ENCODE assay signal across 9 cellular contexts in genomic region chr15:58331562-58331902, GRCh38.
DNase-seq lines count a peak whose midpoint lies in the region; ATAC-seq, FAIRE-seq and TF ChIP-seq lines count a peak whose summit lies in the region.
"Had no signal": no experiment of that assay in that cellular context is flagged by ENCODE, and none has a peak within 500 bp of the region (broad histone marks: within the 10 kb centered on the region; RNA-seq: fewer than 3 reads in every experiment).

No MANE protein-coding gene starts in this region.

- peaks cover 3% of the 10 kb centered on the region for H3K36me3 Mint-ChIP-seq in activated CD4-positive, alpha-beta T cell treated with anti-CD3 and anti-CD28 coated beads, Interleukin-2, amount 10 ng/mL, durations not matched to agents 24 days and 14 days (ENCODE audit: low read depth)
- peaks cover 2% of the 10 kb centered on the region for H3K36me3 Mint-ChIP-seq in activated naive CD8-positive, alpha-beta T cell treated with anti-CD3 and anti-CD28 coated beads for 36 hours

- H3K4me3 ChIP-seq in kidney (ENCODE audit: low read length in 2 of 2) (peak overlapping the region in 1 of 2 donors; percentile 18), tibial nerve (no peak overlapping the region)

- H3K27me3 Mint-ChIP-seq in activated CD4-positive, alpha-beta T cell treated with anti-CD3 and anti-CD28 coated beads, Interleukin-2, amount 10 ng/mL, durations not matched to agents 24 days and 14 days, result no peaks in the 10 kb centered on the region
- no peaks in the 10 kb centered on the region for H3K27me3 Mint-ChIP-seq in activated naive CD8-positive, alpha-beta T cell treated with anti-CD3 and anti-CD28 coated beads for 36 hours

- peaks cover 0 to 8% of the 10 kb centered on the region in 2 donors for H3K9me3 ChIP-seq in kidney (ENCODE audit: control insufficient read depth in 1 of 2, low read length in 2 of 2)
- peaks cover 0 to 5% (median 0%) of the 10 kb centered on the region in 4 donors for H3K9me3 ChIP-seq in tibial nerve

- no peak for TF ChIP-seq CTCF in kidney (IDR thresholded peaks at IDR 0.05; ENCODE audit: borderline replicate concordance, extremely low read depth, insufficient read depth)
- TF ChIP-seq CTCF in tibial nerve (IDR thresholded peaks at IDR 0.05), result no peak

- H3K9ac ChIP-seq in kidney (ENCODE audit: low read length in 2 of 2), result no peak overlapping the region

- H3K4me1 Mint-ChIP-seq in activated CD4-positive, alpha-beta T cell treated with anti-CD3 and anti-CD28 coated beads, Interleukin-2, amount 10 ng/mL, durations not matched to agents 24 days and 14 days, result peaks cover 49% of the 10 kb centered on the region
- H3K4me1 Mint-ChIP-seq in activated naive CD8-positive, alpha-beta T cell treated with anti-CD3 and anti-CD28 coated beads for 36 hours, result peaks cover 39% of the 10 kb centered on the region

- H3K4me3 Mint-ChIP-seq in activated CD4-positive, alpha-beta T cell treated with anti-CD3 and anti-CD28 coated beads, Interleukin-2, amount 10 ng/mL, durations not matched to agents 24 days and 14 days, result peak overlapping the region; percentile 61
- H3K4me3 Mint-ChIP-seq in activated naive CD8-positive, alpha-beta T cell treated with anti-CD3 and anti-CD28 coated beads for 36 hours, result no peak overlapping the region
- H3K4me3 Mint-ChIP-seq: B cell had no signal

- intact Hi-C loops in activated CD4-positive, alpha-beta T cell treated with anti-CD3 and anti-CD28 coated beads, Interleukin-2, amount 10 ng/mL, durations not matched to agents 24 days and 14 days (cut with micrococcal nuclease), result loop anchor here (5.0 kb wide), 2 partner anchors 39 to 416 kb away; partner anchors contain the start of gene ADAM10
- intact Hi-C loops in kidney (cut with DNase I), result no loop called here

- H3K9me3 Mint-ChIP-seq in activated CD4-positive, alpha-beta T cell treated with anti-CD3 and anti-CD28 coated beads, Interleukin-2, amount 10 ng/mL, durations not matched to agents 24 days and 14 days, result peaks cover 8% of the 10 kb centered on the region
- H3K9me3 Mint-ChIP-seq in activated naive CD8-positive, alpha-beta T cell treated with anti-CD3 and anti-CD28 coated beads for 36 hours, result peaks cover 11% of the 10 kb centered on the region

- peak overlapping the region; percentile 77 to 81 for H3K27ac ChIP-seq in kidney (ENCODE audit: low read depth in 2 of 2, low read length in 2 of 2)
- H3K27ac ChIP-seq in tibial nerve, result peak overlapping the region; percentile 63 to 99 (median 88)

- 29 to 36% methylated on average over 2 of the region's 2 CpGs for WGBS in tibial nerve, 2 donors

- no peak for DNase-seq in activated CD4-positive, alpha-beta T cell treated with anti-CD3 and anti-CD28 coated beads, Interleukin-2, amount 10 ng/mL, durations not matched to agents 24 days and 14 days
- DNase-seq in activated CD4-positive, alpha-beta T cell treated with anti-CD3 and anti-CD28 coated beads, Interleukin-2, amount 50 U/mL, for 48 hours, result no peak
- DNase-seq in activated naive CD8-positive, alpha-beta T cell treated with anti-CD3 and anti-CD28 coated beads for 36 hours, result no peak
- DNase-seq in kidney (no peak), tibial nerve (ENCODE audit: low spot score in 2 of 2) (no peak), ACHN (no peak), NCI-H510A treated with DMSO at 0.1 percent for 48 hours (lab: John Stamatoyannopoulos, UW) (no peak)

- H3K27ac Mint-ChIP-seq in activated CD4-positive, alpha-beta T cell treated with anti-CD3 and anti-CD28 coated beads, Interleukin-2, amount 10 ng/mL, durations not matched to agents 24 days and 14 days, result peak overlapping the region; percentile 98
- peak overlapping the region; percentile 93 for H3K27ac Mint-ChIP-seq in activated naive CD8-positive, alpha-beta T cell treated with anti-CD3 and anti-CD28 coated beads for 36 hours
- H3K27ac Mint-ChIP-seq: B cell had no signal

- H3K4me1 ChIP-seq in kidney (ENCODE audit: control insufficient read depth in 1 of 2, insufficient read depth in 1 of 2, low read depth in 1 of 2, low read length in 2 of 2) (peaks cover 16 to 23% of the 10 kb centered on the region in 2 donors), tibial nerve (peaks cover 0 to 40% (median 24%) of the 10 kb centered on the region in 4 donors)

- no peak for TF ChIP-seq POLR2A in tibial nerve (IDR thresholded peaks at IDR 0.05)

- TF ChIP-seq EP300 in tibial nerve (IDR thresholded peaks at IDR 0.05), result no peak

- H3K36me3 ChIP-seq in kidney (ENCODE audit: control insufficient read depth in 1 of 2, insufficient read depth in 2 of 2, low read length in 2 of 2) (no peaks in the 10 kb centered on the region), tibial nerve (no peaks in the 10 kb centered on the region)

- in situ Hi-C loops in ACHN (cut with HindIII; ENCODE audit: low pct_ligation_motif_present, low pct_unique_long_range_greater_than_20kb, low sequenced_read_pairs), result no loop called here

- no peak for FAIRE-seq in kidney (lab: Jason Lieb, UNC)

- no peak for ATAC-seq in GM21825 (IDR thresholded peaks at IDR 0.05; ENCODE audit: unreplicated experiment)

- no peaks in the 10 kb centered on the region for H3K27me3 ChIP-seq in tibial nerve
